ENCODE assay signal across 1 cellular context in genomic region chr17:3744032-3744431, GRCh38.
TF ChIP-seq lines count a peak whose summit lies in the region.

No MANE protein-coding gene starts in this region.

TF ChIP-seq in IMR-90, 13 proteins besides CTCF, POLR2A, EP300 and RAD21:
- TF ChIP-seq SMC3 (IDR thresholded peaks at IDR 0.05; ENCODE audit: low read depth, low read length): no peak
- no peak for TF ChIP-seq RFX5 (IDR thresholded peaks at IDR 0.05; ENCODE audit: low read depth, low read length)
- TF ChIP-seq FOS (IDR thresholded peaks at IDR 0.05; ENCODE audit: low read depth, low read length): peak; percentile 3; the same call in 1 of the 2 replicates
- no peak for TF ChIP-seq CHD1 (IDR thresholded peaks at IDR 0.05; ENCODE audit: low read depth, low read length)
- TF ChIP-seq USF2 (IDR thresholded peaks at IDR 0.05; ENCODE audit: low read depth, low read length): no peak
- peak; percentile 11; the same call in 1 of the 2 replicates for TF ChIP-seq CEBPB (IDR thresholded peaks at IDR 0.05; ENCODE audit: low read depth, low read length)
- no peak for TF ChIP-seq MAFK (IDR thresholded peaks at IDR 0.05; ENCODE audit: low read depth, low read length)
